ENCODE assay signal across 9 cellular contexts in genomic region chr10:124290095-124290795, GRCh38.
DNase-seq lines count a peak whose midpoint lies in the region; ATAC-seq and TF ChIP-seq lines count a peak whose summit lies in the region.
"Had no signal": no experiment of that assay in that cellular context is flagged by ENCODE, and none has a peak within 500 bp of the region (broad histone marks: within the 10 kb centered on the region; RNA-seq: fewer than 3 reads in every experiment).

No MANE protein-coding gene starts in this region.

- TF ChIP-seq POLR2A in Peyer's patch (IDR thresholded peaks at IDR 0.05) = no peak

- intact Hi-C loops in left lung (cut with DNase I) = no loop called here
- intact Hi-C loops in CD4-positive, alpha-beta memory T cell (cut with micrococcal nuclease) = no loop called here

- POLR2A ChIA-PET in CD4-positive, alpha-beta memory T cell (lab: Charles Lee; ENCODE audit: partially characterized antibody) = no interaction called here

- ATAC-seq in HG02642 (IDR thresholded peaks at IDR 0.05; ENCODE audit: poor library complexity, unreplicated experiment) (peak; percentile 39), left lung (peak; percentile 56), HG03097 (IDR thresholded peaks at IDR 0.05; ENCODE audit: low FRiP score, unreplicated experiment) (no peak)

- H3K27ac Mint-ChIP-seq in CD4-positive, alpha-beta memory T cell = no peak overlapping the region

- peak overlapping the region in 3 of 4 donors; percentile 17 to 20 (median 19) for H3K27ac ChIP-seq in Peyer's patch
- H3K27ac ChIP-seq in left lung = peak overlapping the region in 1 of 2 donors; percentile 82
- H3K27ac ChIP-seq in CD4-positive, alpha-beta memory T cell (ENCODE audit: low read depth, low read length) = no peak overlapping the region

- no peaks in the 10 kb centered on the region for H3K4me1 Mint-ChIP-seq in CD4-positive, alpha-beta memory T cell

- H3K9me3 Mint-ChIP-seq in CD4-positive, alpha-beta memory T cell = no peaks in the 10 kb centered on the region
- H3K9me3 Mint-ChIP-seq: brain had no signal

- H3K36me3 ChIP-seq in Peyer's patch = no peaks in the 10 kb centered on the region
- H3K36me3 ChIP-seq in left lung = no peaks in the 10 kb centered on the region
- H3K36me3 ChIP-seq in CD4-positive, alpha-beta memory T cell (ENCODE audit: insufficient read depth, low read length) = no peaks in the 10 kb centered on the region

- DNase-seq in GM10266 (ENCODE audit: extremely low spot score) = peak; percentile 35
- DNase-seq in Peyer's patch = peak in 2 of 3 donors; percentile 40 to 52
- peak; percentile 61 to 85 for DNase-seq in left lung
- DNase-seq in CD4-positive, alpha-beta memory T cell = no peak
- no peak for DNase-seq in stimulated activated CD4-positive, alpha-beta T cell treated with anti-CD3 and anti-CD28 coated beads, Interleukin-4, amount 100 ng/mL, for 4 hours
- DNase-seq in NCI-H510A treated with DMSO at 0.1 percent for 48 hours (lab: John Stamatoyannopoulos, UW) = no peak

- TF ChIP-seq CTCF in GM10266 (IDR thresholded peaks at IDR 0.05; ENCODE audit: control insufficient read depth, insufficient read depth, low read depth, missing control alignments) = no peak
- no peak for TF ChIP-seq CTCF in Peyer's patch (IDR thresholded peaks at IDR 0.05)
- TF ChIP-seq CTCF in left lung (IDR thresholded peaks at IDR 0.05) = no peak

- no peaks in the 10 kb centered on the region for H3K27me3 Mint-ChIP-seq in CD4-positive, alpha-beta memory T cell

- no peak overlapping the region for H3K4me3 Mint-ChIP-seq in CD4-positive, alpha-beta memory T cell
- H3K4me3 Mint-ChIP-seq: brain had no signal

- no peaks in the 10 kb centered on the region for H3K36me3 Mint-ChIP-seq in CD4-positive, alpha-beta memory T cell
- H3K36me3 Mint-ChIP-seq: brain had no signal

- H3K9me3 ChIP-seq in Peyer's patch (no peaks in the 10 kb centered on the region), left lung (no peaks in the 10 kb centered on the region)
- no peaks in the 10 kb centered on the region for H3K9me3 ChIP-seq in CD4-positive, alpha-beta memory T cell (ENCODE audit: control insufficient read depth in 1 of 2, low read length in 2 of 2)

- H3K4me1 ChIP-seq in Peyer's patch (no peaks in the 10 kb centered on the region), left lung (peaks cover 0 to 61% of the 10 kb centered on the region in 2 donors)
- H3K4me1 ChIP-seq in CD4-positive, alpha-beta memory T cell (ENCODE audit: insufficient read depth, low read length) = no peaks in the 10 kb centered on the region

- H3K27me3 ChIP-seq in Peyer's patch = no peaks in the 10 kb centered on the region
- no peaks in the 10 kb centered on the region for H3K27me3 ChIP-seq in left lung
- H3K27me3 ChIP-seq in CD4-positive, alpha-beta memory T cell (ENCODE audit: insufficient read depth, low read length) = no peaks in the 10 kb centered on the region

- CTCF ChIA-PET in CD4-positive, alpha-beta memory T cell (lab: Charles Lee; ENCODE audit: partially characterized antibody) = interaction anchor here (1.0 kb wide), 1 partner anchor 296 kb away, joined by 3 read pairs; no protein-coding TSS in a partner anchor

- H3K4me3 ChIP-seq in Peyer's patch = no peak overlapping the region
- H3K4me3 ChIP-seq in left lung = no peak overlapping the region
- no peak overlapping the region for H3K4me3 ChIP-seq in CD4-positive, alpha-beta memory T cell (ENCODE audit: low read length in 2 of 2)

Comparison
In these comparisons a context has a peak if more than half of its experiments do, and no peak if none do; other contexts are left out.
1. DNase-seq: peak in GM10266 (single experiment), Peyer's patch (2 of 3) and left lung (2 of 2); none in CD4-positive, alpha-beta memory T cell (0 of 5), stimulated activated CD4-positive, alpha-beta T cell treated with anti-CD3 and anti-CD28 coated beads, Interleukin-4, amount 100 ng/mL, for 4 hours (0 of 2) and NCI-H510A treated with DMSO at 0.1 percent for 48 hours (single experiment).